In the genomic region with DNA sequence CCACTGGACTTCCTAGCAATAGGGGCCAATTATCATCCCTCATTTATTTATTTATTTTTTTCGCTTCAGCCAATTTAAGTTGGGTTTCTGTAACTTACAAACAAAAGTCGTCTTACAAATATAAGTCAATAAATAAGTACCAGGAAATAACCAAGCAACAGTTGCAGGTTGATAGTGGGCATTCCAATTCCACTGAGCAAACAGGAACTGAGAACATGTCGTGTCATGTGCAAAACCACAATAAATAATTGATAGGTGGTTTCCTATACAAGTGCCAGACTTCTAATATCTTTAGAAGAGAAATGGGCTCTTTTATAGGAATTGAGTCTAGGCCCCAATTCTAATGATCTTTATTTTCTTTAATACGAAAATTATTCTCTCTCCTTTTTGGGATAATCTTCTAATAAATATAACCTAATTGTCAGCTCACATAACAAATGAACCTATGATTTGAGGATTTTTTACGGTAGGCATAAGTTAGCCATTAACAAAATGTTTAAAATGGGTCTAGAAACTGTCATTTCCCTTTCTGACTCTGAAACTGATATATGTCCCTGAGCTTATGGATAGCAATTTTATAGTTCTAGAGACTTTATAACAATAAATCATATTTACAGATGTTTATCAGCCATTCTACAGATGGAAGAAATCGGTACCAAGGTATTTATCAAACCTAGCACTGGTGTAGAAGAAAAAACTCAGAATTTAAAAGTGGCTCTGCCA, we compare ENCODE assay signal across 9 cellular contexts.
A peak's percentile ranks its signal among the peaks of the same experiment; 100 is the strongest.
DNase-seq lines count a peak whose midpoint lies in the region; ATAC-seq lines count a peak whose summit lies in the region.
"Had no signal": no experiment of that assay in that cellular context is flagged by ENCODE, and none has a peak within 500 bp of the region (broad histone marks: within the 10 kb centered on the region; RNA-seq: fewer than 3 reads in every experiment).

No MANE protein-coding gene starts in this region.

- peak overlapping the region in 9 of 11 experiments; percentile 3 to 53 (median 24); a peak in 14 of 22 replicates for H3K4me2 ChIP-seq in BLaER1 treated with 17β-estradiol and CSF1 and Interleukin-3, amounts not matched to agents 10 nM and 100 nM

- ATAC-seq in GM19463 (IDR thresholded peaks at IDR 0.05; ENCODE audit: unreplicated experiment) (peak; percentile 66), HG03442 (IDR thresholded peaks at IDR 0.05; ENCODE audit: unreplicated experiment) (peak; percentile 56), HG02571 (IDR thresholded peaks at IDR 0.05; ENCODE audit: unreplicated experiment) (no peak)
- no peak for ATAC-seq in activated naive CD8-positive, alpha-beta T cell treated with anti-CD3 and anti-CD28 coated beads, Interleukin-2, amount 10 ng/mL, durations not matched to agents 7 days and 5 days (ENCODE audit: low read depth)

- no peaks in the 10 kb centered on the region for H3K27me3 ChIP-seq in BLaER1 treated with 17β-estradiol and CSF1 and Interleukin-3, amounts not matched to agents 10 nM and 100 nM

- H3K36me3 Mint-ChIP-seq in activated naive CD8-positive, alpha-beta T cell treated with anti-CD3 and anti-CD28 coated beads, Interleukin-2, amount 10 ng/mL, durations not matched to agents 7 days and 5 days: peaks cover 46% of the 10 kb centered on the region

- H3K27ac ChIP-seq in BLaER1 treated with 17β-estradiol and CSF1 and Interleukin-3, amounts not matched to agents 10 nM and 100 nM: no peak overlapping the region

- H3K9ac ChIP-seq in BLaER1 treated with 17β-estradiol and CSF1 and Interleukin-3, amounts not matched to agents 10 nM and 100 nM: no peak overlapping the region

- no peak overlapping the region for H3K4me3 ChIP-seq in BLaER1 treated with 17β-estradiol and CSF1 and Interleukin-3, amounts not matched to agents 10 nM and 100 nM

- H3K4me1 Mint-ChIP-seq in activated naive CD8-positive, alpha-beta T cell treated with anti-CD3 and anti-CD28 coated beads, Interleukin-2, amount 10 ng/mL, durations not matched to agents 7 days and 5 days: peaks cover 54% of the 10 kb centered on the region

- H4K20me1 ChIP-seq in BLaER1 treated with 17β-estradiol and CSF1 and Interleukin-3, amounts not matched to agents 10 nM and 100 nM: peaks cover 0 to 5% (median 0%) of the 10 kb centered on the region in 11 experiments; a peak in 3 of 22 replicates

- POLR2A ChIA-PET in activated naive CD8-positive, alpha-beta T cell treated with anti-CD3 and anti-CD28 coated beads, Interleukin-2, amount 10 ng/mL, durations not matched to agents 7 days and 5 days (lab: Charles Lee): interaction anchor here (1.0 to 2.2 kb wide), 6 partner anchors 17 to 289 kb away, joined by 3 to 17 read pairs (median 3); no protein-coding TSS in a partner anchor

- peaks cover 5 to 28% (median 15%) of the 10 kb centered on the region in 11 experiments; a peak in 20 of 22 replicates for H3K36me3 ChIP-seq in BLaER1 treated with 17β-estradiol and CSF1 and Interleukin-3, amounts not matched to agents 10 nM and 100 nM

- H3K27ac Mint-ChIP-seq in activated naive CD8-positive, alpha-beta T cell treated with anti-CD3 and anti-CD28 coated beads, Interleukin-2, amount 10 ng/mL, durations not matched to agents 7 days and 5 days: peak overlapping the region; percentile 95

- H3K27me3 Mint-ChIP-seq in activated naive CD8-positive, alpha-beta T cell treated with anti-CD3 and anti-CD28 coated beads, Interleukin-2, amount 10 ng/mL, durations not matched to agents 7 days and 5 days: no peaks in the 10 kb centered on the region

- H3K9me3 Mint-ChIP-seq in activated naive CD8-positive, alpha-beta T cell treated with anti-CD3 and anti-CD28 coated beads, Interleukin-2, amount 10 ng/mL, durations not matched to agents 7 days and 5 days: no peaks in the 10 kb centered on the region

- DNase-seq in activated naive CD8-positive, alpha-beta T cell treated with anti-CD3 and anti-CD28 coated beads, Interleukin-2, amount 10 ng/mL, durations not matched to agents 7 days and 5 days: no peak
- DNase-seq in KG1 (lab: John Stamatoyannopoulos, UW) (no peak), HUDEP-2 (lab: John Stamatoyannopoulos, UW; ENCODE audit: unreplicated experiment in 76 of 76) (no peak), NCI-H446 treated with DMSO at 0.1 percent for 48 hours (lab: John Stamatoyannopoulos, UW) (no peak)
- DNase-seq: SIG-M5 had no signal

- peak overlapping the region; percentile 81 for H3K4me3 Mint-ChIP-seq in activated naive CD8-positive, alpha-beta T cell treated with anti-CD3 and anti-CD28 coated beads, Interleukin-2, amount 10 ng/mL, durations not matched to agents 7 days and 5 days

- peaks cover 6 to 24% (median 13%) of the 10 kb centered on the region in 10 experiments; a peak in 15 of 20 replicates for H3K4me1 ChIP-seq in BLaER1 treated with 17β-estradiol and CSF1 and Interleukin-3, amounts not matched to agents 10 nM and 100 nM

- peaks cover 6 to 19% (median 10%) of the 10 kb centered on the region in 11 experiments; a peak in 21 of 22 replicates for H3K9me3 ChIP-seq in BLaER1 treated with 17β-estradiol and CSF1 and Interleukin-3, amounts not matched to agents 10 nM and 100 nM (replicated peaks in 1 of 11)

Comparison
In these comparisons a context has a peak if more than half of its experiments do, and no peak if none do; other contexts are left out.
1. ATAC-seq: peak in GM19463 (single experiment) and HG03442 (single experiment); none in activated naive CD8-positive, alpha-beta T cell treated with anti-CD3 and anti-CD28 coated beads, Interleukin-2, amount 10 ng/mL, durations not matched to agents 7 days and 5 days (single experiment) and HG02571 (single experiment).